Comparison of ENCODE assay signal across 9 cellular contexts in the genomic region with DNA sequence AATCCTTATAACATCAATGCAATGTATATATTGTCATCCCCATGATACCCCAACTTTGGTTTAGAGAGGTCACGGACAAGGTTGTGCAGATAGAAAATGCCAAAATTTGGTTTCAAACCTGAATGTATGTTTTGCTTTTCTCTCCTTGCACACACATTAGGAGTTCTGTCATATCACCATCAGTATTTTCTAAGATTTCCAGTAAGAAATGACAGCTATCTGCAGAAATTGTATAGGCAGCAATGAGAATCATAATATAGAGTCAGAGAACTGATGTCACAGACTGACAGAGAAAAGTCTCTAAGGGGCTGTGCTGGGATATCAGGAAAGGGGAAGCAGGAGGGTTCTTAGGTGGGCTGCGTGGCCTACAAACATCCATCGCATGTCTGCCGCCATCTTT.
"Had no signal": no experiment of that assay in that cellular context is flagged by ENCODE, and none has a peak within 500 bp of the region (broad histone marks: within the 10 kb centered on the region; RNA-seq: fewer than 3 reads in every experiment).

No MANE protein-coding gene starts in this region.

- H3K9me3 Mint-ChIP-seq: HFFc6 had no signal

- H3K27ac Mint-ChIP-seq: HFFc6, IgD-negative memory B cell had no signal

- ATAC-seq: HCT116, HepG2 had no signal

- H3K9me3 ChIP-seq: HAP-1 had no signal

- FAIRE-seq: HepG2, HTR-8/SVneo had no signal

- H3K27me3 Mint-ChIP-seq: IgD-negative memory B cell had no signal

- H3K36me3 ChIP-seq: HAP-1 had no signal

- H3K9ac ChIP-seq: GM23248 had no signal

- DNase-seq: GM23248, H7, HFFc6, KG1 had no signal

- H3K4me3 ChIP-seq: GM23248, HAP-1 had no signal

- H2AFZ ChIP-seq: GM23248 had no signal

- H3K4me3 Mint-ChIP-seq: HFFc6, IgD-negative memory B cell had no signal

- H3K4me1 ChIP-seq: HAP-1 had no signal

- H3K27ac ChIP-seq: GM23248 had no signal
